1 cellular context compared by ENCODE assay signal in the genomic region with DNA sequence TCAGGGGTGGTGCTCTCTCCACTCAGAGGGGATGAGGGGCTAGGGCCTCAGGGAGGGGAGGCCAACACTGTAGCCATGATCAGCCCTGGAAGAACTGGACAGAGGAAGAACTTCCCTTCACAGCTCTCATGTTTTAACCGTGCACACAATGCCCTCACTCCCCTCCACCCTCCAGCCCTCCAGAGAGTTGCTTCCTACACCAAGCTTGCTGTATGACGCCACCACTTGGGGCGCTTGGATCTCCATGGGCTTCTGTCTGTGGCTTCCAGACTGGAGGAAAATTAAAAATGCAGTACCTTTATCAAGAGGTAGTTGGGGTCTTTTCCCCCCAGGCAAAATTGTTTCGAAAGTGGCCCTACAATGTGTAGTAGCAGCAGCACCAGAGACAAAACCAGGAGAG.
TF ChIP-seq lines count a peak whose summit lies in the region.

No MANE protein-coding gene starts in this region.

TF ChIP-seq in H1, 55 proteins besides CTCF, POLR2A, EP300 and RAD21 (continued from another document):
- TF ChIP-seq USF2 (IDR thresholded peaks at IDR 0.05; ENCODE audit: low read length): no peak
- TF ChIP-seq BCL11A (IDR thresholded peaks at IDR 0.05; ENCODE audit: low read depth in 2 of 2, low read length in 2 of 2): no peak
